In the genomic region with DNA sequence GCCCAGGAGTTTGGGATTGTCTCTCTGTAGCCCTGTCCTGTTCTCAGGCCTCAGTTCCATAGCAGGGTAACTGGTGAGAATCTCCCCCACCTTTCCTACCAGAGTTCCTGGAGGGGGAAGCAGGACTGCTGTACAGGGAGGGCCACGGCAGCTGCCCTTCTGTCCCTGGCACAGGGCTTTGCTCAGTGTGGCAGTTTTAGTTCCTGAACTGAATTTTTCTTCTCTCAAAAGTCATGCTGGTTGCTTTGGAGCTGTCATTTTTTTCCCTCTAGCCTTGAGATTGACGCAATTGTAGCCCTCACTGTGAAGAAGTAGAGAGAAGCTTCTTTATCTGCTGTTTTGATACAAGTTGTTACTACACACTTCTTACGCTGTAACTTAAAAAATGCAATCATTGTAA, we compare ENCODE assay signal across 27 cellular contexts.
"Had no signal": no experiment of that assay in that cellular context is flagged by ENCODE, and none has a peak within 500 bp of the region (broad histone marks: within the 10 kb centered on the region; RNA-seq: fewer than 3 reads in every experiment).

No MANE protein-coding gene starts in this region.

- DNase-seq: activated CD4-positive, alpha-beta T cell treated with anti-CD3 and anti-CD28 coated beads, Interleukin-2, amount 10 ng/mL, durations not matched to agents 24 days and 14 days; activated CD4-positive, alpha-beta T cell treated with anti-CD3 and anti-CD28 coated beads, Interleukin-2, amount 50 U/mL, for 4 hours; activated CD8-positive, alpha-beta T cell treated with anti-CD3 and anti-CD28 coated beads for 36 hours; activated effector memory CD4-positive, alpha-beta T cell treated with anti-CD3 and anti-CD28 coated beads, Interleukin-2, amount 50 U/mL, for 16 hours; activated naive CD4-positive, alpha-beta T cell; activated naive CD4-positive, alpha-beta T cell treated with anti-CD3 and anti-CD28 coated beads, Interleukin-2, amount 50 U/mL, for 16 hours; activated naive CD8-positive, alpha-beta T cell treated with anti-CD3 and anti-CD28 coated beads for 36 hours; activated T-cell treated with anti-CD3 and anti-CD28 coated beads, Interleukin-2, amount 50 U/mL, for 1 hour; activated T-cell treated with anti-CD3 and anti-CD28 coated beads, Interleukin-2, amount 50 U/mL, for 72 hours; amygdala; Kasumi-1; MG63; NCI-H1092; NCI-H1436 treated with DMSO at 0.1 percent for 48 hours; NCI-H1694 treated with DMSO at 0.1 percent for 48 hours; NCI-H2029; NCI-H345; NCI-H526; NCI-H748 treated with DMSO at 0.1 percent for 48 hours; NK-92 treated with Interleukin-12 subunit alpha and Interleukin-12 subunit beta, amount 100 ng/mL, for 24 hours; PC-9; SIG-M5; T1000; WERI-Rb-1 had no signal

- H3K36me3 ChIP-seq: ascending aorta, cardiac muscle cell, MG63, WERI-Rb-1 had no signal

- H3K27me3 ChIP-seq: ascending aorta, cardiac muscle cell had no signal

- H2AFZ ChIP-seq: PC-9 had no signal

- H3K4me2 ChIP-seq: PC-9 had no signal

- H3K4me1 ChIP-seq: ascending aorta had no signal

- H3K27ac ChIP-seq: ascending aorta, cardiac muscle cell, PC-9, RWPE1, WERI-Rb-1 had no signal

- H3K4me3 ChIP-seq: ascending aorta, cardiac muscle cell, MG63, PC-9 had no signal

- H3K9me3 ChIP-seq: ascending aorta, MG63 had no signal
